In the genomic region with DNA sequence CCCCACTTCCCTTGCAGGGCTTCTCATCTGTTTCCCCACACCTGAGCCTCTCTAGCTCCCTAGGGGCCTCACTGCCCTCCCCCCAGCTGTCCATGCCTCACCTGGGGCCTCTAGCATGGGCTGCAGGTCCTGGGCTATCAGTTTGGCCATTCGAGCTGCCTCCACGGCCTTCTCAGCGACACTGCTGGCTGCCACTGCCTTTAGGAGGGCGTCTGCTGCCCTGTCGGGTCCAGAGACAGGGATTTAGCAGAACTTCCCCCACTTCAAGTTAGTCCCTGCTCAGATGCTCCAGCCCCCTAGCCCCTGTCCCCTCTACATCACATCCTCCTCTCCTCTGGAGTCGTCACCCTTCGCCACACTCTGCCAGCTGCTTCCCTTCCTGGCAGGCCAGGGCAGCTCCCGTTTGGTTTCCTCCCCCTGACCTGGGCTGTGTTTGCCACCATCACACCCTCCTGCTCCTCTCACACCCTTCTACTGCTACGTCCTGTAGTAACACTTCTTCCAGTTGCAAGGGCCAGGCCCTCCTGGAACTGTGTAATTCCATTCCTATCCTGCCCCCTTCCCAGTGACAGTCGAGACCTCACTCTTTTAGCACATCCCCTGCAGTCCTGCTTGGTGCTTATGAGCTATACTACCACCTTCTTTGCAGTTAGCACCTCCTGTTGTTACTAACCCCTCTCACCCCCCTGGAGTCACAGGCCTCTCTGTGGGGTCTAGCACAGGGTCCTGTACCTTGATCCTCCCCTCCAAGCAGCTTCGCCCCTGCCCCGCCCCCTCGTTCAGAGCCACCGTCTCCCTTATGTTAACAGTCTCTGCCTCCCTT, we compare ENCODE assay signal across 21 cellular contexts. TPM values are rescaled to one million over a fixed set of nuclear protein-coding genes. Genes with fewer than 3 reads are reported as not detected.
DNase-seq lines count a peak whose midpoint lies in the region; ATAC-seq and TF ChIP-seq lines count a peak whose summit lies in the region.
"Had no signal": no experiment of that assay in that cellular context is flagged by ENCODE, and none has a peak within 500 bp of the region (broad histone marks: within the 10 kb centered on the region; RNA-seq: fewer than 3 reads in every experiment).

No MANE protein-coding gene starts in this region.

- peaks cover 2% of the 10 kb centered on the region for H3K79me2 ChIP-seq in hepatocyte

- H4K20me1 ChIP-seq in hepatocyte (ENCODE audit: insufficient read depth, poor library complexity, severe bottlenecking), result no peaks in the 10 kb centered on the region

- no peak for TF ChIP-seq CTCF in hepatocyte (IDR thresholded peaks at IDR 0.05; ENCODE audit: poor library complexity)
- no peak for TF ChIP-seq CTCF in spleen (IDR thresholded peaks at IDR 0.05 in 8 of 11, conservative IDR thresholded peaks at IDR 0.05 in 3 of 11)
- TF ChIP-seq CTCF in gastroesophageal sphincter (IDR thresholded peaks at IDR 0.05), result no peak

- H3K36me3 ChIP-seq in hepatocyte (replicated peaks; ENCODE audit: insufficient read depth, low read depth) (no peaks in the 10 kb centered on the region), spleen (no peaks in the 10 kb centered on the region), gastroesophageal sphincter (no peaks in the 10 kb centered on the region)
- H3K36me3 ChIP-seq: transverse colon had no signal

- TF ChIP-seq POLR2A in spleen (IDR thresholded peaks at IDR 0.05) (no peak), gastroesophageal sphincter (IDR thresholded peaks at IDR 0.05) (no peak)

- no peak overlapping the region for H3K4me2 ChIP-seq in hepatocyte

- ATAC-seq in gastroesophageal sphincter, result no peak
- ATAC-seq: HCT116 had no signal

- no peak overlapping the region for H3K27ac ChIP-seq in hepatocyte
- H3K27ac ChIP-seq in spleen, result peak overlapping the region in 6 of 8 donors; percentile 14 to 76 (median 48)
- H3K27ac ChIP-seq in gastroesophageal sphincter, result no peak overlapping the region
- H3K27ac ChIP-seq: 22Rv1, transverse colon had no signal

- no peaks in the 10 kb centered on the region for H3K9me2 ChIP-seq in hepatocyte (replicated peaks; ENCODE audit: insufficient read depth)

- no peak for TF ChIP-seq EP300 in gastroesophageal sphincter (IDR thresholded peaks at IDR 0.05)

- intact Hi-C loops in spleen (cut with DNase I; ENCODE audit: low total_unique reads), result no loop called here

- DNase-seq in DMS53 (lab: John Stamatoyannopoulos, UW) (peak; percentile 33), DMS53 treated with DMSO at 0.1 percent for 48 hours (lab: John Stamatoyannopoulos, UW; ENCODE audit: unreplicated experiment) (no peak), UCSD-AML1 (lab: John Stamatoyannopoulos, UW; ENCODE audit: unreplicated experiment) (peak; percentile 69), hepatocyte (ENCODE audit: low spot score) (peak; percentile 4), spleen (no peak), HuH-7.5 (ENCODE audit: low spot score) (no peak), RPMI8226 (no peak)
- DNase-seq: activated B cell treated with CpG ODN at 0.5 μM for 24 hours; activated gamma-delta T cell; DMS79 treated with DMSO at 0.1 percent for 48 hours; foreskin melanocyte; naive thymus-derived CD4-positive, alpha-beta T cell; NCI-H1417; NCI-H345; transverse colon had no signal

- peaks cover 37% of the 10 kb centered on the region for H3K27me3 ChIP-seq in hepatocyte
- H3K27me3 ChIP-seq in spleen (replicated peaks in 1 of 7), result peaks cover 0 to 37% (median 20%) of the 10 kb centered on the region in 7 donors
- peaks cover 65% of the 10 kb centered on the region for H3K27me3 ChIP-seq in gastroesophageal sphincter

- H3K4me3 ChIP-seq in hepatocyte (no peak overlapping the region), spleen (peak overlapping the region in 1 of 8 donors; percentile 28), gastroesophageal sphincter (no peak overlapping the region)
- H3K4me3 ChIP-seq: transverse colon had no signal

- WGBS in hepatocyte (ENCODE audit: low lambda C conversion rate, missing lambda C conversion rate), result 85% methylated on average over 13 of the region's 14 CpGs
- 44 to 51% (median 46%) methylated on average over 14 of the region's 14 CpGs for WGBS in spleen, 5 donors
- 56 to 62% methylated on average over 7 to 12 of the region's 14 CpGs for WGBS in gastroesophageal sphincter (ENCODE audit: low coverage in 1 of 2), 2 donors

- peaks cover 17% of the 10 kb centered on the region for H3K4me1 ChIP-seq in hepatocyte (ENCODE audit: insufficient read depth)
- peaks cover 8 to 62% (median 41%) of the 10 kb centered on the region in 6 donors for H3K4me1 ChIP-seq in spleen
- peaks cover 0 to 24% (median 9%) of the 10 kb centered on the region in 3 donors for H3K4me1 ChIP-seq in gastroesophageal sphincter

- no peak overlapping the region for H2AFZ ChIP-seq in hepatocyte

- H3K9me3 ChIP-seq in hepatocyte (ENCODE audit: low read depth) (no peaks in the 10 kb centered on the region), spleen (no peaks in the 10 kb centered on the region), gastroesophageal sphincter (no peaks in the 10 kb centered on the region)
- H3K9me3 ChIP-seq: transverse colon had no signal

RNA-seq across cellular contexts. Expression of a gene that starts 4.3 kb away (rescaled TPM):
- total RNA-seq in hepatocyte, result 87.5 and 114 TPM in 2 replicates
- 191 and 282 TPM in 2 replicates for polyA plus RNA-seq in hepatocyte
- 100 to 1,000 TPM; 139 to 261 (median 193) TPM for total RNA-seq in spleen
- 100 to 1,000 TPM; 126 to 267 (median 176) TPM for polyA plus RNA-seq in spleen
- total RNA-seq in gastroesophageal sphincter, result 10 to 100 TPM in 3 of 4 donors, 1 to 10 TPM in 1; 7.2 to 43.1 (median 21.9) TPM

RNA-seq across cellular contexts. Expression of a gene that starts 6.7 kb away (rescaled TPM):
- 2.3 and 2.7 TPM in 2 replicates for total RNA-seq in hepatocyte
- polyA plus RNA-seq in hepatocyte, result 1.7 and 2.7 TPM in 2 replicates
- 10 to 100 TPM in 2 of 7 donors, 1 to 10 TPM in 5; 1.2 to 17.3 (median 5.8) TPM for total RNA-seq in spleen
- under 1 TPM; 0.70 to 0.93 (median 0.93) TPM for polyA plus RNA-seq in spleen
- 1 to 10 TPM in 3 of 4 donors, under 1 TPM in 1; 0.78 to 2.7 (median 1.5) TPM for total RNA-seq in gastroesophageal sphincter
- total RNA-seq: LHCN-M2, progenitor cell of endocrine pancreas had no signal
- polyA plus RNA-seq: BJ had no signal

RNA-seq across cellular contexts. Expression of a gene that starts 15.8 kb away (rescaled TPM):
- 13.5 and 20.4 TPM in 2 replicates for total RNA-seq in hepatocyte
- polyA plus RNA-seq in hepatocyte, result 14.2 and 15.5 TPM in 2 replicates
- total RNA-seq in spleen, result 10 to 100 TPM; 16.8 to 25.4 (median 18.6) TPM
- polyA plus RNA-seq in spleen, result 10 to 100 TPM in 1 of 3 donors, 1 to 10 TPM in 2; 4.5 to 14.2 (median 8.9) TPM
- 10 to 100 TPM; 17.7 to 28.8 (median 21.3) TPM for total RNA-seq in gastroesophageal sphincter

RNA-seq across cellular contexts. Expression of a gene that starts 20.3 kb away (rescaled TPM):
- total RNA-seq in hepatocyte (0.28 and 1.4 TPM in 2 replicates), spleen (1 to 10 TPM in 5 of 7 donors, under 1 TPM in 2; 0.42 to 2.9 (median 1.5) TPM), gastroesophageal sphincter (1 to 10 TPM in 2 of 4 donors, under 1 TPM in 2; 0.13 to 2.5 (median 1.2) TPM)
- polyA plus RNA-seq in hepatocyte (1.5 and 2.2 TPM in 2 replicates), spleen (under 1 TPM; 0.09 to 0.35 (median 0.11) TPM)
- polyA plus RNA-seq: naive thymus-derived CD4-positive, alpha-beta T cell had no signal

Comparison
In these comparisons a context has a peak if more than half of its experiments do, and no peak if none do; other contexts are left out.
1. DNase-seq: peak in DMS53 (single experiment), UCSD-AML1 (single experiment) and hepatocyte (single experiment); none in DMS53 treated with DMSO at 0.1 percent for 48 hours (single experiment), spleen (single experiment), HuH-7.5 (single experiment) and RPMI8226 (single experiment).
2. H3K27ac ChIP-seq: peak in spleen (6 of 8); none in hepatocyte (single experiment) and gastroesophageal sphincter (0 of 4).